Comparison of ENCODE assay signal across 8 cellular contexts in the genomic region with DNA sequence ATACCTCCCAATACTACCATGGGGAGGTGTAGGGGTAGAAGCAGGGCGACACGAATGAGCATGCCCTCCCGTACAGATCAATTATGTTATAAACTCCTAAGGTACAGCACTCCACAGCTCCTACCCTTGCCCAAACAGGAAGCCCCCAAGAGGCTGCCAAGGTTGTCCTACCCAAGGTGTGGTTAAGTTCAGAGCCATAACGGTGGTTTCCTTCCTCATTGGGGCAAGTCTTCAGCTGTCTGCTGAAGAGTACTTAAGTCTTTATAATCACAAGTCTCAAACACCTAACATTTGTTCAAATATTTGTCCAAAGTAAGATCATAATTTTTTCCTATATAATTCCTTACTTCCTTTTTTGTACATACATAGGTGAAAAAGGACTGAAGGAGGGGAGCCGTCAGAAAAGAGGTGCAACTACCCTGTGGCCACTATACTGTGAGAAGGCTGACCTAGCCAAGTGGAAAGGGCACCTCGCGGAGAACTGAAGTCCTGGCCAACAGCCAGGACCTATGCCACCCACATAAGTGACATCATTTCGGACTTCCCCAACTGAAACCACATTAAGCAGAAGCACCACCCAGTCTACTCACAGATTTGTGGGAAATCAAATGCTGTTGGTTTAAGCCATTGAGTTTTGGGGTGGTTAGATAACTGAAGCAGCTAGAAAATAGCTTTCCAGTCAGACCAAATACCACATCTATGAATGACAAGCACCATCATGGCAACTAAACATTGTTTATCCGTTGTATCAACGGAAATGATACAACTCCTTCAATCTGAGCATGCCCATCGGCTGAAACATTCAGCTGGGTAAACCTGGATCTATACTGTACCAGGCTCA.
DNase-seq lines count a peak whose midpoint lies in the region; ATAC-seq, FAIRE-seq and TF ChIP-seq lines count a peak whose summit lies in the region.

No MANE protein-coding gene starts in this region.

- DNase-seq in NOMO-1 treated with dmso at 0.1 percent for 144 hours (lab: John Stamatoyannopoulos, UW; ENCODE audit: unreplicated experiment), result peak; percentile 63
- peak; percentile 63 for DNase-seq in activated CD8-positive, alpha-beta memory T cell treated with anti-CD3 and anti-CD28 coated beads, Interleukin-2, amount 50 U/mL, for 4 hours
- peak; percentile 99 for DNase-seq in glomerular visceral epithelial cell (ENCODE audit: extremely low spot score)
- DNase-seq in stimulated activated CD8-positive, alpha-beta memory T cell treated with anti-CD3 and anti-CD28 coated beads, Interleukin-2, amount 100 ng/mL, for 1 hour (ENCODE audit: low read depth in 2 of 2), result peak; percentile 48 to 51
- DNase-seq in D721Med (ENCODE audit: insufficient read length, low spot score), result no peak
- DNase-seq in 8988T, result no peak

- H3K27me3 ChIP-seq in ACC112 (ENCODE audit: insufficient read depth, low read length), result no peaks in the 10 kb centered on the region

- H3K79me2 ChIP-seq in ACC112 (ENCODE audit: control insufficient read depth, insufficient read depth, low read length, unreplicated experiment), result peaks cover 50% of the 10 kb centered on the region

- no peak for FAIRE-seq in D721Med (lab: Jason Lieb, UNC)

- H2AFZ ChIP-seq in ACC112 (ENCODE audit: low read length, unreplicated experiment), result no peak overlapping the region

- H3K36me3 ChIP-seq in ACC112 (ENCODE audit: insufficient read depth, low read length), result peaks cover 22% of the 10 kb centered on the region

- no peak for TF ChIP-seq CTCF in D721Med (IDR thresholded peaks at IDR 0.05; ENCODE audit: insufficient read depth, missing control alignments)

- H3K27ac ChIP-seq in ACC112 (ENCODE audit: low read depth, low read length), result peak overlapping the region; percentile 84

- ATAC-seq in GM19468 (IDR thresholded peaks at IDR 0.05; ENCODE audit: extremely low read depth, unreplicated experiment), result peak; percentile 21

- H3K4me1 ChIP-seq in ACC112 (ENCODE audit: control insufficient read depth, insufficient read depth, low read length, unreplicated experiment), result peaks cover 20% of the 10 kb centered on the region

- H3K4me3 ChIP-seq in ACC112 (ENCODE audit: low read depth, low read length), result peak overlapping the region; percentile 44; the same call in 1 of the 2 replicates

Comparison
In these comparisons a context has a peak if more than half of its experiments do, and no peak if none do; other contexts are left out.
1. DNase-seq: peak in NOMO-1 treated with dmso at 0.1 percent for 144 hours (single experiment), activated CD8-positive, alpha-beta memory T cell treated with anti-CD3 and anti-CD28 coated beads, Interleukin-2, amount 50 U/mL, for 4 hours (single experiment), glomerular visceral epithelial cell (single experiment) and stimulated activated CD8-positive, alpha-beta memory T cell treated with anti-CD3 and anti-CD28 coated beads, Interleukin-2, amount 100 ng/mL, for 1 hour (2 of 2); none in D721Med (single experiment) and 8988T (single experiment).